ENCODE assay signal across 7 cellular contexts in genomic region chr2:239682518-239682917, GRCh38.
"Had no signal": no experiment of that assay in that cellular context is flagged by ENCODE, and none has a peak within 500 bp of the region (broad histone marks: within the 10 kb centered on the region; RNA-seq: fewer than 3 reads in every experiment).

No MANE protein-coding gene starts in this region.

- H3K9me3 Mint-ChIP-seq: GM23338 had no signal

- H3K27ac Mint-ChIP-seq: GM23338, H9, HFFc6 had no signal

- H3K27ac ChIP-seq: HL-60 had no signal

- H3K4me1 Mint-ChIP-seq: GM23338, H9 had no signal

- DNase-seq: H9, HCEC 1CT, HFFc6, IMR-90 had no signal

- H3K4me3 Mint-ChIP-seq: GM23338, H9, HFFc6 had no signal

- ATAC-seq: GM23338, K562 had no signal

- H3K4me3 ChIP-seq: GM23338, K562 had no signal
